In the genomic region with DNA sequence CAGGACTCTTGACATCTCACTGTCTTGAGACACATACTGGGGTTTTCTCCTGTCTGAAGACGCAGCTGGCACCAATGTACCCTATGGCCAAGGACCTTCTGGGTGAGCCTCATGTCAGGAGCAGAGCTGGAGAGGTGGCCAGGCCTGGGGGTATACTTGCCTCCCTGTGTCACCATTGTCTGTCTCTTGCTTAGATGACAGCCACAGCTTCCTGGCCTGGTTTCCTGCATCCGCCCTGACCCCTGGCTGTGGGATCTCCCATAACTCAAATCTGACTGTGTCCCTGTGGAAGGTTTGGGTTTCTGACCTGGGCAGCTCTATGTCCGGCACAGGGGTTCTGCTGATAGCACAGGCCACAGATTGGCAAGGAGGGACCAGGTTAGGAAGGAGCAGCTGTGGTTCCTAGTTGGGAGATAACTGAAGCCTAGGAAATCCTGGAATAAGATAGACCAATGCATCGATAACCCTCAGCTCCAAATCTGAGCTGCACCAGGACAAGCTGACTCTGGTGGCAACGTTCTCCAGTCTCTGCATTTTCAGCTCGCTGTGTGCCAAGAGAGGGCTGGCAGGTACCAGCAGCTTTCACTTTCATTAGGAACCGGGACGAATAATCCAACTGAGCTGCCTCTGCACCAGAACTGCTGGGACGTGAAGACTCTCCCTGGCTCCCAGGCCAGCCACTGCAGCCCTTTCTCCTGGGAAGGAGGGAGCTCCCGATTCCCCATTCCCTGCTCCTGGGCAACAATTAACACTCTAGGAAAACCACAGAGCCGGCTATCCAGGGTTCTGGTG, we compare ENCODE assay signal across 12 cellular contexts. TPM values are rescaled to one million over a fixed set of nuclear protein-coding genes. Genes with fewer than 3 reads are reported as not detected.
DNase-seq lines count a peak whose midpoint lies in the region; ATAC-seq, FAIRE-seq and TF ChIP-seq lines count a peak whose summit lies in the region.
"Had no signal": no experiment of that assay in that cellular context is flagged by ENCODE, and none has a peak within 500 bp of the region (broad histone marks: within the 10 kb centered on the region; RNA-seq: fewer than 3 reads in every experiment).

No MANE protein-coding gene starts in this region.

- ATAC-seq in omental fat pad (ENCODE audit: low FRiP score) (no peak), GM21423 (IDR thresholded peaks at IDR 0.05; ENCODE audit: unreplicated experiment) (no peak)

- no peak overlapping the region for H3K9ac ChIP-seq in endothelial cell of umbilical vein (replicated peaks; ENCODE audit: extremely low read depth, insufficient read depth, low read length)

- peaks cover 58% of the 10 kb centered on the region for H3K79me2 ChIP-seq in endothelial cell of umbilical vein (ENCODE audit: control insufficient read depth, insufficient read depth, low read length)

- H3K27ac ChIP-seq in RWPE1 (peak overlapping the region; percentile 33), endothelial cell of umbilical vein (ENCODE audit: insufficient read depth, low read depth, low read length) (no peak overlapping the region)
- H3K27ac ChIP-seq: HL-60 had no signal

- H3K4me1 Mint-ChIP-seq in neural crest cell = peaks cover 32% of the 10 kb centered on the region

- H3K9me3 Mint-ChIP-seq in neural crest cell = no peaks in the 10 kb centered on the region

- H3K27me3 Mint-ChIP-seq in neural crest cell (ENCODE audit: low read depth) = no peaks in the 10 kb centered on the region

- peak; percentile 70 for FAIRE-seq in endothelial cell of umbilical vein (lab: Jason Lieb, UNC)

- TF ChIP-seq CTCF in RWPE1 (conservative IDR thresholded peaks at IDR 0.05; ENCODE audit: low read depth) = no peak
- no peak for TF ChIP-seq CTCF in endothelial cell of umbilical vein (IDR thresholded peaks at IDR 0.05; ENCODE audit: extremely low read depth in 1 of 2, insufficient read depth in 1 of 2, low read depth in 1 of 2, low read length in 2 of 2)
- TF ChIP-seq CTCF in neural crest cell (conservative IDR thresholded peaks at IDR 0.05) = no peak
- TF ChIP-seq CTCF in omental fat pad (IDR thresholded peaks at IDR 0.05) = no peak

- H3K27me3 ChIP-seq in endothelial cell of umbilical vein (ENCODE audit: control insufficient read depth in 2 of 2, insufficient read depth in 2 of 2, low read length in 2 of 2) = no peaks in the 10 kb centered on the region

- peak overlapping the region; percentile 34 for H3K4me3 Mint-ChIP-seq in neural crest cell

- H3K4me1 ChIP-seq in endothelial cell of umbilical vein (ENCODE audit: control insufficient read depth, extremely low read depth, insufficient read depth, low read length) = peaks cover 46% of the 10 kb centered on the region

- no peak for TF ChIP-seq POLR2A in endothelial cell of umbilical vein (IDR thresholded peaks at IDR 0.05; ENCODE audit: low read depth, low read length)

- dilution Hi-C loops in endothelial cell of umbilical vein (cut with MboI; ENCODE audit: extremely low pct_ligation_motif_present, low sequenced_read_pairs) = no loop called here

- H3K36me3 Mint-ChIP-seq in neural crest cell (ENCODE audit: low read depth) = peaks cover 3% of the 10 kb centered on the region

- H3K27ac Mint-ChIP-seq in neural crest cell (ENCODE audit: unreplicated experiment) = no peak overlapping the region

- H2AFZ ChIP-seq in endothelial cell of umbilical vein (ENCODE audit: low read depth, low read length) = no peak overlapping the region

- intact Hi-C loops in endothelial cell of umbilical vein (cut with micrococcal nuclease) = no loop called here

- H3K4me2 ChIP-seq in endothelial cell of umbilical vein (ENCODE audit: insufficient read depth, low read length) = no peak overlapping the region

- H3K36me3 ChIP-seq in endothelial cell of umbilical vein (ENCODE audit: control insufficient read depth in 2 of 2, extremely low read depth in 1 of 2, insufficient read depth in 2 of 2, low read length in 2 of 2) = peaks cover 0 to 8% of the 10 kb centered on the region in 2 experiments

- no TSS peak for BruUV-seq in endothelial cell of umbilical vein (replicated peaks; lab: Mats Ljungman, UMichigan)

- H3K9me3 ChIP-seq in endothelial cell of umbilical vein (replicated peaks; ENCODE audit: control insufficient read depth, insufficient read depth, low read length) = no peaks in the 10 kb centered on the region

- no peaks in the 10 kb centered on the region for H3K9me1 ChIP-seq in endothelial cell of umbilical vein (replicated peaks; ENCODE audit: control insufficient read depth, extremely low read depth, insufficient read depth, low read length)

- H3K4me3 ChIP-seq in endothelial cell of umbilical vein (replicated peaks in 1 of 3; ENCODE audit: insufficient read depth in 1 of 3, low read depth in 1 of 3, low read length in 3 of 3) = no peak overlapping the region

- peak in 8 of 14 donors; percentile 13 to 39 (median 28) for DNase-seq in C1 segment of cervical spinal cord (lab: John Stamatoyannopoulos, UW)
- DNase-seq in RWPE1 (ENCODE audit: low spot score) = no peak
- no peak for DNase-seq in endothelial cell of umbilical vein (ENCODE audit: low read depth, low spot score)
- no peak for DNase-seq in neural crest cell (ENCODE audit: low read depth, low spot score)
- no peak for DNase-seq in NCI-H1417 (lab: John Stamatoyannopoulos, UW)
- no peak for DNase-seq in omental fat pad (ENCODE audit: low spot score)
- no peak for DNase-seq in glomerular visceral epithelial cell (ENCODE audit: extremely low spot score)
- DNase-seq: dermis blood vessel endothelial cell, DMS79 treated with DMSO at 0.1 percent for 48 hours, islet precursor cell had no signal

- POLR2A ChIA-PET in RWPE1 (lab: Yijun Ruan, JAX; ENCODE audit: low non-redundant PET) (interaction anchor here (0.6 kb wide), 1 partner anchor 790 kb away, joined by 3 read pairs; no protein-coding TSS in a partner anchor), endothelial cell of umbilical vein (lab: Charles Lee) (no interaction called here)

- peaks cover 5% of the 10 kb centered on the region for H4K20me1 ChIP-seq in endothelial cell of umbilical vein (replicated peaks; ENCODE audit: control insufficient read depth, extremely low read depth, insufficient read depth, low read length)

- CTCF ChIA-PET in RWPE1 (lab: Yijun Ruan, JAX) = interaction anchor here (2.0 kb wide), 1 partner anchor 19 kb away, joined by 5 read pairs; no protein-coding TSS in a partner anchor
- CTCF ChIA-PET in endothelial cell of umbilical vein (lab: Charles Lee) = interaction anchor here (1.0 to 1.9 kb wide), 6 partner anchors 19 to 777 kb away, joined by 3 to 14 read pairs (median 3); no protein-coding TSS in a partner anchor

TF ChIP-seq in endothelial cell of umbilical vein, 7 proteins besides CTCF, POLR2A, EP300 and RAD21:
- TF ChIP-seq POLR2AphosphoS5 (IDR thresholded peaks at IDR 0.05; ENCODE audit: insufficient read depth, low read depth, low read length) = no peak
- no peak for TF ChIP-seq EZH2 (IDR thresholded peaks at IDR 0.05; ENCODE audit: borderline replicate concordance, low read depth, low read length, severe bottlenecking)
- TF ChIP-seq, protein P1, sequence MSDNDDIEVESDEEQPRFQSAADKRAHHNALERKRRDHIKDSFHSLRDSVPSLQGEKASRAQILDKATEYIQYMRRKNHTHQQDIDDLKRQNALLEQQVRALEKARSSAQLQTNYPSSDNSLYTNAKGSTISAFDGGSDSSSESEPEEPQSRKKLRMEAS (IDR thresholded peaks at IDR 0.05; ENCODE audit: insufficient read depth, insufficient read length) = no peak
- TF ChIP-seq MYC (IDR thresholded peaks at IDR 0.05; ENCODE audit: low read depth, low read length) = no peak
- TF ChIP-seq FOS (IDR thresholded peaks at IDR 0.05; ENCODE audit: borderline replicate concordance, insufficient read depth, low read length) = no peak
- TF ChIP-seq GATA2 (IDR thresholded peaks at IDR 0.05; ENCODE audit: insufficient read depth, insufficient read length, low read depth, low read length) = no peak
- no peak for TF ChIP-seq JUN (IDR thresholded peaks at IDR 0.05; ENCODE audit: borderline replicate concordance, insufficient read depth, insufficient read length, low read depth)
TF ChIP-seq in endothelial cell of umbilical vein: peak in this region for 0.

RNA-seq across cellular contexts. Expression of a gene that starts 5.0 kb away (rescaled TPM):
- total RNA-seq in endothelial cell of umbilical vein (29.1 and 32.8 TPM in 2 replicates), neural crest cell (35.6 and 38.3 TPM in 2 replicates), omental fat pad (10 to 100 TPM; 56.8 to 71.5 (median 64.5) TPM)
- polyA plus RNA-seq in endothelial cell of umbilical vein = 69.5 and 72.9 TPM in 2 replicates
- 48.1 and 53.8 TPM in 2 replicates for polyA plus RNA-seq in endothelial cell of umbilical vein (2011; cell fraction: cytosol; rRNA removed)
- 22.4 and 25.6 TPM in 2 replicates for polyA plus RNA-seq in endothelial cell of umbilical vein (2011; cell fraction: nucleus; rRNA removed)
- polyA plus RNA-seq in endothelial cell of umbilical vein (2012) = 33.5 and 34.1 TPM in 2 replicates
- polyA minus RNA-seq in endothelial cell of umbilical vein = 23.7 and 33.9 TPM in 2 replicates
- polyA minus RNA-seq in endothelial cell of umbilical vein (2011; cell fraction: cytosol; rRNA and poly(A)+ RNA removed) = 22.7 TPM
- 9.1 and 11.7 TPM in 2 replicates for polyA minus RNA-seq in endothelial cell of umbilical vein (2011; cell fraction: nucleus; rRNA and poly(A)+ RNA removed)

RNA-seq across cellular contexts. Expression of a gene that starts 7.1 kb away (rescaled TPM):
- total RNA-seq in endothelial cell of umbilical vein (23.3 and 25.7 TPM in 2 replicates), neural crest cell (21.3 and 26.0 TPM in 2 replicates), omental fat pad (10 to 100 TPM; 24.0 to 36.9 (median 29.5) TPM)
- 11.1 and 11.4 TPM in 2 replicates for polyA plus RNA-seq in endothelial cell of umbilical vein
- polyA plus RNA-seq in endothelial cell of umbilical vein (2011; cell fraction: cytosol; rRNA removed) = 12.5 and 13.3 TPM in 2 replicates
- polyA plus RNA-seq in endothelial cell of umbilical vein (2011; cell fraction: nucleus; rRNA removed) = 23.8 and 24.1 TPM in 2 replicates
- polyA plus RNA-seq in endothelial cell of umbilical vein (2012) = 17.9 and 19.2 TPM in 2 replicates
- 37.6 and 41.0 TPM in 2 replicates for polyA minus RNA-seq in endothelial cell of umbilical vein
- polyA minus RNA-seq in endothelial cell of umbilical vein (2011; cell fraction: cytosol; rRNA and poly(A)+ RNA removed) = 17.5 TPM
- polyA minus RNA-seq in endothelial cell of umbilical vein (2011; cell fraction: nucleus; rRNA and poly(A)+ RNA removed) = 35.3 and 47.3 TPM in 2 replicates

Comparison
In these comparisons a context has a peak if more than half of its experiments do, and no peak if none do; other contexts are left out.
1. DNase-seq: peak in C1 segment of cervical spinal cord (8 of 14); none in RWPE1 (single experiment), endothelial cell of umbilical vein (single experiment), neural crest cell (single experiment), NCI-H1417 (0 of 3), omental fat pad (single experiment) and glomerular visceral epithelial cell (single experiment).